ENCODE assay signal across 8 cellular contexts in the genomic region with DNA sequence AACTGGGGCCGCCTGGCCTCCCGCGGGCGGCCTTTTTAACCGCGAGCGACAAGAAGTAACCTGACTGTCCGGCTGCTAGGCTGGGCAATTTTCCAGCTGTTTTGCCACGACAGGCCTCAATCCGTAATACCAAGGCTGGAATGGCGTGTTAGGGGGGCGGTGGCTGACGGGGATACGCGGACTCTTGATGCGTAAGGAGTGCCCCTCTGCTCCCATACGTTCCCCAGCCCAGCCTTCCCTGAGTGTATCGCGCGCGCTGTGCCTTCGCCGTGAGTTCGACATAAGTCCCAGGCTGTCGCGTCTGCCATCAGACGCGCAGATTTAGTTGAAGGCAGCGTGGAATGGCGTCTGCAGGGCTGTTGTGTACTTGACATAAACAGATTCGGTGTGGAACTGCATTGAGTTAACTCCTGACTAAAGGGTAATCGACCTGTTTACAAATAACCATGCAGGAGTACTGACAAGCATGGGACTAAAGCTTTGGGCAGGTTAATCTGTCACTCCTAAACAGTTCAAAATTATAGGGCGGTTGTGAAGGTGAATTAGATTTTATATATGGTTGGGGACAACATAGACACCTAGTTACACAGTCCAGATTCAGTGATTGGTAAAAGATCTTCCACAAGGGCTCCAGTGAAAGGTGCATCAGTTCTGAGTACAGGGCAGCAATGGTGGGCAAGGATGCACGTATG. TPM values are rescaled to one million over a fixed set of nuclear protein-coding genes. Genes with fewer than 3 reads are reported as not detected.
A peak's percentile ranks its signal among the peaks of the same experiment; 100 is the strongest.
DNase-seq lines count a peak whose midpoint lies in the region; ATAC-seq and TF ChIP-seq lines count a peak whose summit lies in the region.

No MANE protein-coding gene starts in this region.

- H3K36me3 ChIP-seq in duodenal mucosa (ENCODE audit: control insufficient read depth in 1 of 2, insufficient read depth in 2 of 2, low read length in 2 of 2): peaks cover 0 to 3% of the 10 kb centered on the region in 2 donors
- H3K36me3 ChIP-seq in lower lobe of right lung: peaks cover 14% of the 10 kb centered on the region

- H3K27me3 ChIP-seq in duodenal mucosa (ENCODE audit: control insufficient read depth in 1 of 2, insufficient read depth in 2 of 2, low read length in 2 of 2) (no peaks in the 10 kb centered on the region), lower lobe of right lung (ENCODE audit: low read depth) (no peaks in the 10 kb centered on the region)

- H3K4me1 ChIP-seq in duodenal mucosa (ENCODE audit: control insufficient read depth in 1 of 2, insufficient read depth in 2 of 2, low read length in 2 of 2) (peaks cover 19 to 22% of the 10 kb centered on the region in 2 donors), lower lobe of right lung (peaks cover 44% of the 10 kb centered on the region)

- intact Hi-C loops in lower lobe of right lung (cut with DNase I): no loop called here

- DNase-seq in NCI-H1092 (lab: John Stamatoyannopoulos, UW) (peak; percentile 39), lower lobe of right lung (peak; percentile 78), iPS-NIHi7 (ENCODE audit: extremely low spot score) (no peak)
- DNase-seq in activated CD4-positive, alpha-beta T cell treated with anti-CD3 and anti-CD28 coated beads for 1 hour: peak; percentile 27
- DNase-seq in stimulated activated effector memory CD8-positive, alpha-beta T cell treated with anti-CD3 and anti-CD28 coated beads, Interleukin-12 subunit alpha, Interleukin-12 subunit beta, amount 100 ng/mL, for 72 hours (ENCODE audit: low spot score in 2 of 2): peak; percentile 27 to 81

- no peaks in the 10 kb centered on the region for H3K9me3 Mint-ChIP-seq in stimulated activated effector memory CD8-positive, alpha-beta T cell treated with anti-CD3 and anti-CD28 coated beads, Interleukin-12 subunit alpha, Interleukin-12 subunit beta, amount 100 ng/mL, for 72 hours

- TF ChIP-seq CTCF in C4-2B (conservative IDR thresholded peaks at IDR 0.05) (no peak), lower lobe of right lung (IDR thresholded peaks at IDR 0.05) (no peak)

- H3K9ac ChIP-seq in duodenal mucosa (ENCODE audit: low read depth in 1 of 2, low read length in 2 of 2): peak overlapping the region; percentile 93 to 97

- H3K4me3 ChIP-seq in duodenal mucosa (ENCODE audit: low read depth in 1 of 2, low read length in 2 of 2) (peak overlapping the region; percentile 80 to 94), lower lobe of right lung (peak overlapping the region; percentile 92)

- no peak overlapping the region for H3K4me3 Mint-ChIP-seq in stimulated activated effector memory CD8-positive, alpha-beta T cell treated with anti-CD3 and anti-CD28 coated beads, Interleukin-12 subunit alpha, Interleukin-12 subunit beta, amount 100 ng/mL, for 72 hours

- H3K4me1 Mint-ChIP-seq in stimulated activated effector memory CD8-positive, alpha-beta T cell treated with anti-CD3 and anti-CD28 coated beads, Interleukin-12 subunit alpha, Interleukin-12 subunit beta, amount 100 ng/mL, for 72 hours: peaks cover 23% of the 10 kb centered on the region

- H3K9me3 ChIP-seq in duodenal mucosa (ENCODE audit: control insufficient read depth in 1 of 2, low read length in 2 of 2) (no peaks in the 10 kb centered on the region), lower lobe of right lung (no peaks in the 10 kb centered on the region)

- H3K27ac ChIP-seq in C4-2B: peak overlapping the region; percentile 100
- peak overlapping the region; percentile 89 for H3K27ac ChIP-seq in duodenal mucosa (ENCODE audit: low read depth, low read length)
- peak overlapping the region; percentile 96 for H3K27ac ChIP-seq in lower lobe of right lung

- H3K36me3 Mint-ChIP-seq in stimulated activated effector memory CD8-positive, alpha-beta T cell treated with anti-CD3 and anti-CD28 coated beads, Interleukin-12 subunit alpha, Interleukin-12 subunit beta, amount 100 ng/mL, for 72 hours: no peaks in the 10 kb centered on the region

- no peak overlapping the region for H3K27ac Mint-ChIP-seq in stimulated activated effector memory CD8-positive, alpha-beta T cell treated with anti-CD3 and anti-CD28 coated beads, Interleukin-12 subunit alpha, Interleukin-12 subunit beta, amount 100 ng/mL, for 72 hours

- ATAC-seq in GM21526 (IDR thresholded peaks at IDR 0.05; ENCODE audit: low FRiP score, unreplicated experiment) (peak; percentile 2), lower lobe of right lung (peak; percentile 55 to 65)
- ATAC-seq in stimulated activated effector memory CD8-positive, alpha-beta T cell treated with anti-CD3 and anti-CD28 coated beads, Interleukin-12 subunit alpha, Interleukin-12 subunit beta, amount 100 ng/mL, for 72 hours: peak; percentile 47

RNA-seq across cellular contexts. Expression of gene ERN1, which starts 16.6 kb away (rescaled TPM):
- 39.7 TPM for total RNA-seq in lower lobe of right lung

Comparison
In these comparisons a context has a peak if more than half of its experiments do, and no peak if none do; other contexts are left out.
1. ATAC-seq: peak in every context shown above with its lines; median percentile 60 in lower lobe of right lung; 47 in stimulated activated effector memory CD8-positive, alpha-beta T cell treated with anti-CD3 and anti-CD28 coated beads, Interleukin-12 subunit alpha, Interleukin-12 subunit beta, amount 100 ng/mL, for 72 hours; 2 in GM21526.